In genomic region chr9:128321879-128322341, GRCh38 we compare ENCODE assay signal across 8 cellular contexts. TPM values are rescaled to one million over a fixed set of nuclear protein-coding genes. Genes with fewer than 3 reads are reported as not detected.
A peak's percentile ranks its signal among the peaks of the same experiment; 100 is the strongest.
DNase-seq lines count a peak whose midpoint lies in the region; ATAC-seq and TF ChIP-seq lines count a peak whose summit lies in the region.

No MANE protein-coding gene starts in this region.

- H3K4me1 ChIP-seq in A673 (ENCODE audit: insufficient read depth, low read length, poor library complexity, severe bottlenecking) (peaks cover 13% of the 10 kb centered on the region), Loucy (ENCODE audit: insufficient read depth, low read length, poor library complexity, severe bottlenecking) (peaks cover 8% of the 10 kb centered on the region), endocrine pancreas (ENCODE audit: control insufficient read depth, insufficient read depth, low read length) (no peaks in the 10 kb centered on the region), osteoblast (ENCODE audit: insufficient read depth, low read length) (peaks cover 19% of the 10 kb centered on the region)

- H3K9me3 ChIP-seq in A673 (ENCODE audit: low read depth, low read length, poor library complexity, severe bottlenecking) (no peaks in the 10 kb centered on the region), Loucy (ENCODE audit: insufficient read depth, low read depth, low read length) (no peaks in the 10 kb centered on the region), endocrine pancreas (ENCODE audit: control insufficient read depth, low read length) (no peaks in the 10 kb centered on the region), osteoblast (ENCODE audit: low read depth, low read length) (no peaks in the 10 kb centered on the region)

- H3K9ac ChIP-seq in Loucy (ENCODE audit: low read depth, low read length, poor library complexity, severe bottlenecking) (peak overlapping the region; percentile 86), endocrine pancreas (ENCODE audit: control insufficient read depth, insufficient read depth, low read length) (peak overlapping the region; percentile 33)

- no peak for TF ChIP-seq POLR2A in erythroblast (IDR thresholded peaks at IDR 0.05; ENCODE audit: low read length)

- H3K36me3 ChIP-seq in A673 (ENCODE audit: insufficient read depth, low read length, poor library complexity, severe bottlenecking) (peaks cover 28% of the 10 kb centered on the region), Loucy (ENCODE audit: insufficient read depth, low read length) (peaks cover 5% of the 10 kb centered on the region; the same call in 1 of the 2 replicates), endocrine pancreas (ENCODE audit: control insufficient read depth, insufficient read depth, low read length) (peaks cover under 1% of the 10 kb centered on the region), osteoblast (ENCODE audit: insufficient read depth, low read length) (peaks cover 37% of the 10 kb centered on the region)

- peak overlapping the region; percentile 76 for H3K4me2 ChIP-seq in Loucy (ENCODE audit: low read depth, low read length, poor library complexity, severe bottlenecking)
- H3K4me2 ChIP-seq in osteoblast (ENCODE audit: insufficient read depth, low read length), result peak overlapping the region; percentile 99

- intact Hi-C loops in A673 (cut with micrococcal nuclease; ENCODE audit: unreplicated experiment), result no loop called here

- peak overlapping the region; percentile 98 for H3K27ac ChIP-seq in A673 (ENCODE audit: low read depth, low read length, poor library complexity, severe bottlenecking)
- peak overlapping the region; percentile 96 for H3K27ac ChIP-seq in osteoblast (ENCODE audit: low read depth, low read length)

- H3K9me2 ChIP-seq in Loucy (replicated peaks; ENCODE audit: low read depth, low read length), result no peaks in the 10 kb centered on the region

- peak overlapping the region; percentile 98 for H3K4me3 ChIP-seq in A673 (ENCODE audit: low read depth, low read length, poor library complexity, severe bottlenecking)
- H3K4me3 ChIP-seq in Loucy (ENCODE audit: low read length, poor library complexity, severe bottlenecking), result peak overlapping the region; percentile 95
- H3K4me3 ChIP-seq in endocrine pancreas (ENCODE audit: control insufficient read depth, insufficient read depth, low read length), result peak overlapping the region; percentile 80
- peak overlapping the region; percentile 81 for H3K4me3 ChIP-seq in osteoblast (ENCODE audit: insufficient read depth, low read length)

- CTCF ChIA-PET in A673 (lab: Charles Lee), result no interaction called here

- H3K27me3 ChIP-seq in A673 (replicated peaks; ENCODE audit: insufficient read depth, low read depth, low read length, poor library complexity) (no peaks in the 10 kb centered on the region), Loucy (ENCODE audit: insufficient read depth, low read length, poor library complexity, severe bottlenecking) (no peaks in the 10 kb centered on the region), endocrine pancreas (ENCODE audit: control insufficient read depth, insufficient read depth, low read length) (no peaks in the 10 kb centered on the region), osteoblast (ENCODE audit: insufficient read depth, low read length) (no peaks in the 10 kb centered on the region)

- DNase-seq in A673 (ENCODE audit: low spot score) (no peak), osteoblast (ENCODE audit: insufficient read length, low spot score, missing footprints) (no peak), pons (ENCODE audit: low spot score) (no peak), erythroblast (lab: John Stamatoyannopoulos, UW) (no peak)

- BruUV-seq in A673 (replicated peaks; lab: Mats Ljungman, UMichigan), result TSS peak; percentile 78

- H4K20me1 ChIP-seq in Loucy (ENCODE audit: insufficient read depth, low read length, poor library complexity, severe bottlenecking), result peaks cover 7% of the 10 kb centered on the region
- peaks cover 9% of the 10 kb centered on the region for H4K20me1 ChIP-seq in osteoblast (ENCODE audit: insufficient read depth, low read length)

- ATAC-seq in GM19452 (IDR thresholded peaks at IDR 0.05; ENCODE audit: unreplicated experiment), result peak; percentile 10
- ATAC-seq in GM19324 (IDR thresholded peaks at IDR 0.05; ENCODE audit: low FRiP score, unreplicated experiment), result no peak

- TF ChIP-seq CTCF in A673 (conservative IDR thresholded peaks at IDR 0.05; ENCODE audit: low read depth, low read length) (no peak), Loucy (conservative IDR thresholded peaks at IDR 0.05; ENCODE audit: low read length) (no peak), osteoblast (IDR thresholded peaks at IDR 0.05; ENCODE audit: extremely low read depth, low read depth, low read length) (no peak)

- H2AFZ ChIP-seq in Loucy (ENCODE audit: low read length) (peak overlapping the region; percentile 96), osteoblast (ENCODE audit: low read length) (peak overlapping the region; percentile 100)

- no peaks in the 10 kb centered on the region for H3F3A ChIP-seq in Loucy (ENCODE audit: low read depth)

- POLR2A ChIA-PET in A673 (lab: Charles Lee; ENCODE audit: low non-redundant PET), result no interaction called here

- peaks cover 38% of the 10 kb centered on the region for H3K79me2 ChIP-seq in Loucy (ENCODE audit: insufficient read depth, low read length)
- peaks cover 47% of the 10 kb centered on the region for H3K79me2 ChIP-seq in osteoblast (ENCODE audit: insufficient read depth, low read length)

RNA-seq across cellular contexts. Expression of gene TRUB2, which starts 0.3 kb away (rescaled TPM):
- 47.8 and 57.4 TPM in 2 replicates for total RNA-seq in A673 (2021)
- total RNA-seq in osteoblast, result 16.2 and 16.3 TPM in 2 replicates

RNA-seq across cellular contexts. Expression of gene COQ4, which starts 0.7 kb away (rescaled TPM):
- 58.2 and 62.8 TPM in 2 replicates for total RNA-seq in A673 (2021)
- total RNA-seq in osteoblast, result 34.7 and 34.8 TPM in 2 replicates

RNA-seq across cellular contexts. Expression of gene SLC27A4, which starts 18.4 kb away (rescaled TPM):
- total RNA-seq in A673 (2021), result 35.4 and 39.1 TPM in 2 replicates
- total RNA-seq in osteoblast, result 21.4 and 23.0 TPM in 2 replicates

RNA-seq across cellular contexts. Expression of gene SWI5, which starts 45.8 kb away (rescaled TPM):
- 19.0 and 24.2 TPM in 2 replicates for total RNA-seq in A673 (2021)
- 19.2 and 20.3 TPM in 2 replicates for total RNA-seq in osteoblast

RNA-seq across cellular contexts. Expression of gene GOLGA2, which starts 46.1 kb away (rescaled TPM):
- total RNA-seq in A673 (2021) (87.0 and 105 TPM in 2 replicates), osteoblast (121 and 137 TPM in 2 replicates)
